In genomic region chr15:28885630-28886430, GRCh38 we compare ENCODE assay signal across 8 cellular contexts. TPM values are rescaled to one million over a fixed set of nuclear protein-coding genes. Genes with fewer than 3 reads are reported as not detected.
A peak's percentile ranks its signal among the peaks of the same experiment; 100 is the strongest.
DNase-seq lines count a peak whose midpoint lies in the region; ATAC-seq and TF ChIP-seq lines count a peak whose summit lies in the region.

Gene APBA2, plus strand, starts transcription at chr15:28885974. Its CDS starts 167,911 bp downstream, at chr15:29053885.

- peaks cover 0 to 18% (median 10%) of the 10 kb centered on the region in 3 donors for H3K4me1 ChIP-seq in gastroesophageal sphincter

- intact Hi-C loops in activated T-helper 2 cell treated with anti-CD3 and anti-CD28 coated beads, Interferon-gamma antibody, Interleukin-2, Interleukin-4, amounts not matched to agents 10 μg/mL and 5 μg/mL and 100 μg/mL, durations not matched to agents 14 hours and 24 hours and 36 hours (cut with micrococcal nuclease): loop anchor here (10.0 kb wide), 1 partner anchor 89 kb away; no protein-coding TSS in a partner anchor

- H3K9me3 Mint-ChIP-seq in activated T-helper 2 cell treated with anti-CD3 and anti-CD28 coated beads, Interferon-gamma antibody, Interleukin-2, Interleukin-4, amounts not matched to agents 10 μg/mL and 5 μg/mL and 100 μg/mL, durations not matched to agents 14 hours and 24 hours and 36 hours: no peaks in the 10 kb centered on the region

- peak in 1 of 4 experiments; percentile 10 for TF ChIP-seq CTCF in gastroesophageal sphincter (IDR thresholded peaks at IDR 0.05)

- peak; percentile 46 for ATAC-seq in gastroesophageal sphincter
- ATAC-seq in GM21381 (IDR thresholded peaks at IDR 0.05; ENCODE audit: unreplicated experiment): no peak
- no peak for ATAC-seq in GM21825 (IDR thresholded peaks at IDR 0.05; ENCODE audit: unreplicated experiment)

- peaks cover 41% of the 10 kb centered on the region for H3K27me3 Mint-ChIP-seq in activated T-helper 2 cell treated with anti-CD3 and anti-CD28 coated beads, Interferon-gamma antibody, Interleukin-2, Interleukin-4, amounts not matched to agents 10 μg/mL and 5 μg/mL and 100 μg/mL, durations not matched to agents 14 hours and 24 hours and 36 hours (ENCODE audit: low read depth)

- H3K27ac Mint-ChIP-seq in activated T-helper 2 cell treated with anti-CD3 and anti-CD28 coated beads, Interferon-gamma antibody, Interleukin-2, Interleukin-4, amounts not matched to agents 10 μg/mL and 5 μg/mL and 100 μg/mL, durations not matched to agents 14 hours and 24 hours and 36 hours: no peak within 1 kb of the TSS

- H3K27ac ChIP-seq in gastroesophageal sphincter: peak within 1 kb of the TSS in 1 of 4 donors; percentile 11

- peaks cover 14% of the 10 kb centered on the region for H3K4me1 Mint-ChIP-seq in activated T-helper 2 cell treated with anti-CD3 and anti-CD28 coated beads, Interferon-gamma antibody, Interleukin-2, Interleukin-4, amounts not matched to agents 10 μg/mL and 5 μg/mL and 100 μg/mL, durations not matched to agents 14 hours and 24 hours and 36 hours (ENCODE audit: low read depth)

- no peaks in the 10 kb centered on the region for H3K36me3 Mint-ChIP-seq in activated T-helper 2 cell treated with anti-CD3 and anti-CD28 coated beads, Interferon-gamma antibody, Interleukin-2, Interleukin-4, amounts not matched to agents 10 μg/mL and 5 μg/mL and 100 μg/mL, durations not matched to agents 14 hours and 24 hours and 36 hours (ENCODE audit: low read depth)

- no CpG with 5 or more reads among the region's 109 CpGs for WGBS in gastroesophageal sphincter (ENCODE audit: low coverage in 1 of 2), 2 donors

- peak within 1 kb of the TSS; percentile 56 for H3K4me3 Mint-ChIP-seq in activated T-helper 2 cell treated with anti-CD3 and anti-CD28 coated beads, Interferon-gamma antibody, Interleukin-2, Interleukin-4, amounts not matched to agents 10 μg/mL and 5 μg/mL and 100 μg/mL, durations not matched to agents 14 hours and 24 hours and 36 hours (ENCODE audit: low read depth)

- H3K9me3 ChIP-seq in gastroesophageal sphincter: no peaks in the 10 kb centered on the region

- H3K36me3 ChIP-seq in gastroesophageal sphincter: no peaks in the 10 kb centered on the region

- TF ChIP-seq EP300 in gastroesophageal sphincter (IDR thresholded peaks at IDR 0.05): no peak

- peak within 1 kb of the TSS; percentile 21 to 56 for H3K4me3 ChIP-seq in gastroesophageal sphincter

- TF ChIP-seq POLR2A in gastroesophageal sphincter (IDR thresholded peaks at IDR 0.05): no peak

- DNase-seq in COLO668 (lab: John Stamatoyannopoulos, UW; ENCODE audit: unreplicated experiment) (peak; percentile 74), NCI-H1092 treated with DMSO at 0.1 percent for 48 hours (lab: John Stamatoyannopoulos, UW) (peak; percentile 23), pulmonary artery endothelial cell (ENCODE audit: low read depth, low spot score) (no peak), LoVo (ENCODE audit: low spot score) (no peak)
- DNase-seq in activated T-helper 2 cell treated with anti-CD3 and anti-CD28 coated beads, Interferon-gamma antibody, Interleukin-2, Interleukin-4, amounts not matched to agents 10 μg/mL and 5 μg/mL and 100 μg/mL, durations not matched to agents 14 hours and 24 hours and 36 hours (ENCODE audit: low spot score): peak; percentile 16

- H3K27me3 ChIP-seq in gastroesophageal sphincter: peaks cover 35% of the 10 kb centered on the region

RNA-seq across cellular contexts. Expression of gene APBA2, which starts in this region (rescaled TPM):
- 1.1 and 1.2 TPM in 2 replicates for total RNA-seq in activated T-helper 2 cell treated with anti-CD3 and anti-CD28 coated beads, Interferon-gamma antibody, Interleukin-2, Interleukin-4, amounts not matched to agents 10 μg/mL and 5 μg/mL and 100 μg/mL, durations not matched to agents 14 hours and 24 hours and 36 hours
- total RNA-seq in gastroesophageal sphincter: 10 to 100 TPM in 1 of 4 donors, 1 to 10 TPM in 3; 3.1 to 14.9 (median 4.2) TPM
- total RNA-seq in pulmonary artery endothelial cell: 42.1 and 44.5 TPM in 2 replicates

Comparison
In these comparisons a context has a peak if more than half of its experiments do, and no peak if none do; other contexts are left out.
1. DNase-seq: peak in COLO668 (single experiment), NCI-H1092 treated with DMSO at 0.1 percent for 48 hours (single experiment) and activated T-helper 2 cell treated with anti-CD3 and anti-CD28 coated beads, Interferon-gamma antibody, Interleukin-2, Interleukin-4, amounts not matched to agents 10 μg/mL and 5 μg/mL and 100 μg/mL, durations not matched to agents 14 hours and 24 hours and 36 hours (single experiment); none in pulmonary artery endothelial cell (single experiment) and LoVo (single experiment).